Comparison of ENCODE assay signal across 11 cellular contexts in the genomic region with DNA sequence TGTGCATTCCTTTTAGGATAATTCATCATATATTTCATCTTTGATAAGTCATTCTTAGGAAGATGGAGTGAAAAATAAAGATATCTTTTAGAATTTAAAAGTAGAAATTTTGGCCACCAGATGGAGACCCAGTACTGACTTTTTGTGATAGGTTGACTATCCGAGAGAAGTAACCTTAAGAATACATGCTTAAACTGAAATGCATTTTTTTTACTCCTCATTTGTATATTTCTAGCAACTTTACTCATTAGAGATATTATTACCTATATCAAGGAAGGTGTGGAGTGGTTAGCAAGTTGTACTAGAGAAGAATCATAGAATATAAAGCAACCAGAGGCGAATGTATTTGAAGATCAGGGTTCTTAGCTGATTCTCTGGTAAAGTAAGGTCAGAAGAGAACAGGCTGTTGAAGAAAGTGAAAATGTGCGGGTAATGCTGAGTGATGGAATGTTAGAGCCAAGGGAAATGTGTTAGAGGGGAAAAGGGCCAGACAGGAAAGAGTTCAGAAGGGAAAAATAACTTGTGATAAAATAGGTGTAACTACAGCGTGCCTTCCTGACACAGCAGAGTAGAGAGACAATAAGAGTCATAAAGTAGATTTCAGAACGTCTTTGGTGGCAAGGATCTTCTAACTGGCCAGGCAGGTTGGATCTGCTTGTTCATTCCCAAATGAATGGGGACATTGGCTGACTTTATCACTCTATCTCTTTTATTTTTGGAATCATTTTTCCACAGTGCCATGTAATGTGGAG. TPM values are rescaled to one million over a fixed set of nuclear protein-coding genes. Genes with fewer than 3 reads are reported as not detected.
DNase-seq lines count a peak whose midpoint lies in the region; ATAC-seq, FAIRE-seq and TF ChIP-seq lines count a peak whose summit lies in the region.
"Had no signal": no experiment of that assay in that cellular context is flagged by ENCODE, and none has a peak within 500 bp of the region (broad histone marks: within the 10 kb centered on the region; RNA-seq: fewer than 3 reads in every experiment).

No MANE protein-coding gene starts in this region.

- H3K4me1 ChIP-seq in A549: no peaks in the 10 kb centered on the region
- H3K4me1 ChIP-seq: SJSA1 had no signal

- peaks cover 50% of the 10 kb centered on the region for H3K27me3 Mint-ChIP-seq in chondrocyte (ENCODE audit: low read depth)
- H3K27me3 Mint-ChIP-seq in immature natural killer cell (ENCODE audit: low read depth in 3 of 3): peaks cover 0 to 8% (median 0%) of the 10 kb centered on the region in 3 donors

- H3K36me3 Mint-ChIP-seq in chondrocyte (ENCODE audit: low read depth) (no peaks in the 10 kb centered on the region), immature natural killer cell (no peaks in the 10 kb centered on the region)

- H3K27ac Mint-ChIP-seq in chondrocyte (ENCODE audit: unreplicated experiment) (no peak overlapping the region), immature natural killer cell (no peak overlapping the region)
- H3K27ac Mint-ChIP-seq: activated T-helper 17 cell treated with anti-CD3 and anti-CD28 coated beads, Interleukin-2, amount 50 U/mL, for 72 hours had no signal

- 1% methylated on average over 5 of the region's 5 CpGs for WGBS in A549 (ENCODE audit: missing lambda C conversion rate)

- TF ChIP-seq EP300 in A549 (IDR thresholded peaks at IDR 0.05): no peak

- H3K27ac ChIP-seq in A549: no peak overlapping the region
- H3K27ac ChIP-seq: SJSA1 had no signal

- DNase-seq in A549 (ENCODE audit: low read depth in 1 of 2, low spot score in 1 of 2) (no peak), NAMALWA (ENCODE audit: low spot score) (peak; percentile 16), chondrocyte (ENCODE audit: low spot score) (no peak), medulla oblongata (ENCODE audit: extremely low spot score) (peak; percentile 79), immature natural killer cell (no peak), NCI-H446 treated with DMSO at 0.1 percent for 48 hours (lab: John Stamatoyannopoulos, UW) (no peak), GM12892 (ENCODE audit: insufficient read length) (no peak)

- H3K4me1 Mint-ChIP-seq in chondrocyte (ENCODE audit: low read depth) (peaks cover 5% of the 10 kb centered on the region), immature natural killer cell (peaks cover 0 to 2% of the 10 kb centered on the region in 2 donors)
- H3K4me1 Mint-ChIP-seq: activated T-helper 17 cell treated with anti-CD3 and anti-CD28 coated beads, Interleukin-2, amount 50 U/mL, for 72 hours had no signal

- H3K4me2 ChIP-seq in A549: no peak overlapping the region

- peak; percentile 39 to 41; a peak in 4 of 5 replicates for TF ChIP-seq RAD21 in A549 (conservative IDR thresholded peaks at IDR 0.05 in 1 of 2, IDR thresholded peaks at IDR 0.05 in 1 of 2)

- H3K4me3 Mint-ChIP-seq in chondrocyte (ENCODE audit: unreplicated experiment) (no peak overlapping the region), immature natural killer cell (no peak overlapping the region)
- H3K4me3 Mint-ChIP-seq: activated T-helper 17 cell treated with anti-CD3 and anti-CD28 coated beads, Interleukin-2, amount 50 U/mL, for 72 hours had no signal

- no peak for ATAC-seq in A549
- ATAC-seq in HG03135 (IDR thresholded peaks at IDR 0.05; ENCODE audit: unreplicated experiment): no peak
- ATAC-seq: activated T-helper 17 cell treated with anti-CD3 and anti-CD28 coated beads, Interleukin-2, amount 50 U/mL, for 72 hours had no signal

- CTCF ChIA-PET in A549 (lab: Yijun Ruan, JAX): no interaction called here

- POLR2A ChIA-PET in A549 (lab: Yijun Ruan, JAX): no interaction called here

- no peak overlapping the region for H3K4me3 ChIP-seq in A549
- H3K4me3 ChIP-seq: SJSA1 had no signal

- H3K9me3 ChIP-seq in A549: no peaks in the 10 kb centered on the region
- H3K9me3 ChIP-seq: SJSA1 had no signal

- FAIRE-seq in A549 (lab: Jason Lieb, UNC): no peak
- FAIRE-seq in GM12892 (lab: Jason Lieb, UNC): no peak

- no peak for TF ChIP-seq POLR2A in A549 (IDR thresholded peaks at IDR 0.05; ENCODE audit: low read length)
- no peak for TF ChIP-seq POLR2A in GM12892 (IDR thresholded peaks at IDR 0.05; ENCODE audit: low read depth, low read length)

- TF ChIP-seq CTCF in A549 (IDR thresholded peaks at IDR 0.05) (peak; percentile 25; the same call in 1 of the 3 replicates), chondrocyte (IDR thresholded peaks at IDR 0.05) (peak; percentile 84)

- no peaks in the 10 kb centered on the region for H3K9me3 Mint-ChIP-seq in chondrocyte (ENCODE audit: low read depth)
- H3K9me3 Mint-ChIP-seq in immature natural killer cell: peaks cover 0 to 3% (median 0%) of the 10 kb centered on the region in 6 donors

TF ChIP-seq in A549, 52 proteins besides CTCF, POLR2A, EP300 and RAD21:
- no peak for TF ChIP-seq KDM5A (IDR thresholded peaks at IDR 0.05)
- TF ChIP-seq SMC3 (IDR thresholded peaks at IDR 0.05): peak; percentile 13; the same call in 1 of the 3 replicates

RNA-seq across cellular contexts. Expression of a gene that starts 52.3 kb away (rescaled TPM):
- polyA plus RNA-seq in A549 (2011; rRNA removed) (not detected in 2 replicates), A549 (2017; fragmentation: RNase III; extraction: RNeasy Plus Mini Kit Qiagen cat#74134 plus additional on column Dnase treatment) (not detected in 3 replicates), immature natural killer cell (not detected)
- not detected in 2 replicates for polyA plus RNA-seq in A549 (2012; cell fraction: cytosol; rRNA removed)
- polyA plus RNA-seq in A549 (2012; cell fraction: nucleus; rRNA removed): not detected in 2 replicates
- polyA minus RNA-seq in A549 (2011; rRNA and poly(A)+ RNA removed): not detected in 2 replicates
- 0.07 to 0.12 TPM (median 0.10 TPM) in 3 replicates for total RNA-seq in chondrocyte
- polyA plus RNA-seq in GM12892 (2012; ENCODE audit: missing spikeins): not detected
- total RNA-seq: SJSA1, skeletal muscle tissue had no signal

Comparison
In these comparisons a context has a peak if more than half of its experiments do, and no peak if none do; other contexts are left out.
1. DNase-seq: peak in NAMALWA (single experiment) and medulla oblongata (single experiment); none in A549 (0 of 2), chondrocyte (single experiment), immature natural killer cell (0 of 3), NCI-H446 treated with DMSO at 0.1 percent for 48 hours (single experiment) and GM12892 (single experiment).